ENCODE assay signal across 14 cellular contexts in genomic region chr5:131630208-131630962, GRCh38. TPM values are rescaled to one million over a fixed set of nuclear protein-coding genes. Genes with fewer than 3 reads are reported as not detected.
DNase-seq lines count a peak whose midpoint lies in the region; ATAC-seq, FAIRE-seq and TF ChIP-seq lines count a peak whose summit lies in the region.
"Had no signal": no experiment of that assay in that cellular context is flagged by ENCODE, and none has a peak within 500 bp of the region (broad histone marks: within the 10 kb centered on the region; RNA-seq: fewer than 3 reads in every experiment).

No MANE protein-coding gene starts in this region.

- peak overlapping the region in 1 of 2 experiments; percentile 7; a peak in 1 of 4 replicates for H3K9ac ChIP-seq in K562 (ENCODE audit: insufficient read depth in 1 of 2, low read depth in 2 of 2, low read length in 2 of 2)
- H3K9ac ChIP-seq in skeletal muscle satellite cell (ENCODE audit: low read depth, low read length) = no peak overlapping the region

- 19% methylated on average over 4 of the region's 4 CpGs for WGBS in K562 (ENCODE audit: insufficient coverage, low coverage, missing lambda C conversion rate)
- 12 to 58% (median 28%) methylated on average over 4 of the region's 4 CpGs for WGBS in small intestine, 3 donors

- no peaks in the 10 kb centered on the region for H3K9me3 ChIP-seq in K562 (replicated peaks; ENCODE audit: control insufficient read depth, insufficient read depth, low read depth, low read length)
- no peaks in the 10 kb centered on the region for H3K9me3 ChIP-seq in skeletal muscle satellite cell (replicated peaks; ENCODE audit: low read length)
- no peaks in the 10 kb centered on the region for H3K9me3 ChIP-seq in small intestine (ENCODE audit: control insufficient read depth, low read depth)
- H3K9me3 ChIP-seq: SJSA1, tibial artery had no signal

- TF ChIP-seq POLR2A in K562 (conservative IDR thresholded peaks at IDR 0.05) = no peak

- H2AFZ ChIP-seq in K562 (ENCODE audit: low read depth, low read length) = no peak overlapping the region

- peaks cover 47% of the 10 kb centered on the region for H3K4me1 Mint-ChIP-seq in activated T-cell treated with anti-CD3 and anti-CD28 coated beads, Interleukin-2, amount 50 U/mL, for 24 hours (ENCODE audit: low read depth)
- peaks cover 45% of the 10 kb centered on the region for H3K4me1 Mint-ChIP-seq in activated T-cell treated with anti-CD3 and anti-CD28 coated beads, Interleukin-2, amount 50 U/mL, for 4 hours (ENCODE audit: low read depth)
- H3K4me1 Mint-ChIP-seq in stimulated activated naive CD8-positive, alpha-beta T cell treated with anti-CD3 and anti-CD28 coated beads, Interleukin-15, amount 100 ng/mL, for 72 hours = peaks cover 37% of the 10 kb centered on the region

- H3K9me1 ChIP-seq in K562 (ENCODE audit: control insufficient read depth, insufficient read depth, low read length) = peaks cover 4% of the 10 kb centered on the region

- no peak overlapping the region for H3K4me3 ChIP-seq in K562
- H3K4me3 ChIP-seq in skeletal muscle satellite cell (ENCODE audit: low read length) = no peak overlapping the region
- no peak overlapping the region for H3K4me3 ChIP-seq in small intestine (ENCODE audit: low read depth in 1 of 2, low read length in 2 of 2)
- H3K4me3 ChIP-seq: SJSA1, tibial artery had no signal

- H3K27me3 ChIP-seq in K562 (ENCODE audit: control insufficient read depth in 2 of 2, insufficient read depth in 2 of 2, low read length in 2 of 2) (no peaks in the 10 kb centered on the region), skeletal muscle satellite cell (ENCODE audit: control insufficient read depth, insufficient read depth, low read length) (no peaks in the 10 kb centered on the region), small intestine (ENCODE audit: control insufficient read depth in 2 of 2, insufficient read depth in 2 of 2, low read length in 2 of 2) (no peaks in the 10 kb centered on the region)
- H3K27me3 ChIP-seq: SJSA1, tibial artery had no signal

- no peaks in the 10 kb centered on the region for H3K27me3 Mint-ChIP-seq in activated T-cell treated with anti-CD3 and anti-CD28 coated beads, Interleukin-2, amount 50 U/mL, for 24 hours
- no peaks in the 10 kb centered on the region for H3K27me3 Mint-ChIP-seq in activated T-cell treated with anti-CD3 and anti-CD28 coated beads, Interleukin-2, amount 50 U/mL, for 4 hours (ENCODE audit: low read depth)
- H3K27me3 Mint-ChIP-seq in stimulated activated naive CD8-positive, alpha-beta T cell treated with anti-CD3 and anti-CD28 coated beads, Interleukin-15, amount 100 ng/mL, for 72 hours = no peaks in the 10 kb centered on the region
- H3K27me3 Mint-ChIP-seq: naive B cell had no signal

- H3K4me1 ChIP-seq in K562 (replicated peaks in 1 of 2; ENCODE audit: control insufficient read depth in 2 of 2, insufficient read depth in 2 of 2, low read length in 2 of 2) (peaks cover 22 to 35% of the 10 kb centered on the region in 2 experiments; a peak in 4 of 5 replicates), skeletal muscle satellite cell (ENCODE audit: control insufficient read depth, insufficient read depth, low read length) (peaks cover 22% of the 10 kb centered on the region), small intestine (ENCODE audit: control insufficient read depth in 2 of 2, insufficient read depth in 1 of 2, low read depth in 1 of 2, low read length in 1 of 2) (peaks cover 3 to 13% of the 10 kb centered on the region in 2 donors)

- POLR2A ChIA-PET in K562 (lab: Yijun Ruan, JAX) = interaction anchor here (0.6 to 1.2 kb wide), 5 partner anchors 10 to 427 kb away, joined by 3 to 5 read pairs (median 3); no protein-coding TSS in a partner anchor

- H3K4me3 Mint-ChIP-seq in activated T-cell treated with anti-CD3 and anti-CD28 coated beads, Interleukin-2, amount 50 U/mL, for 24 hours = peak overlapping the region; percentile 5
- H3K4me3 Mint-ChIP-seq in activated T-cell treated with anti-CD3 and anti-CD28 coated beads, Interleukin-2, amount 50 U/mL, for 4 hours = no peak overlapping the region
- no peak overlapping the region for H3K4me3 Mint-ChIP-seq in stimulated activated naive CD8-positive, alpha-beta T cell treated with anti-CD3 and anti-CD28 coated beads, Interleukin-15, amount 100 ng/mL, for 72 hours
- H3K4me3 Mint-ChIP-seq: activated naive CD4-positive, alpha-beta T cell treated with anti-CD3 and anti-CD28 coated beads for 36 hours had no signal

- H3K27ac Mint-ChIP-seq in activated T-cell treated with anti-CD3 and anti-CD28 coated beads, Interleukin-2, amount 50 U/mL, for 24 hours = peak overlapping the region; percentile 63
- H3K27ac Mint-ChIP-seq in stimulated activated naive CD8-positive, alpha-beta T cell treated with anti-CD3 and anti-CD28 coated beads, Interleukin-15, amount 100 ng/mL, for 72 hours = no peak overlapping the region
- H3K27ac Mint-ChIP-seq: activated naive CD4-positive, alpha-beta T cell treated with anti-CD3 and anti-CD28 coated beads for 36 hours had no signal

- TF ChIP-seq RAD21 in K562 (CRISPR knock-in tag; conservative IDR thresholded peaks at IDR 0.05 in 1 of 2, IDR thresholded peaks at IDR 0.05 in 1 of 2) = no peak

- peaks cover 20% of the 10 kb centered on the region for H4K20me1 ChIP-seq in K562 (replicated peaks; ENCODE audit: control insufficient read depth, insufficient read depth, low read length)

- TF ChIP-seq CTCF in K562 (IDR thresholded peaks at IDR 0.05 in 2 of 3, conservative IDR thresholded peaks at IDR 0.05 in 1 of 3; ENCODE audit: insufficient read depth in 2 of 3, low read depth in 1 of 3, low read length in 3 of 3) = no peak

- peak; percentile 15 for FAIRE-seq in K562 (lab: Jason Lieb, UNC)
- FAIRE-seq in small intestine (lab: Jason Lieb, UNC) = no peak

- H3K36me3 ChIP-seq in K562 (ENCODE audit: control insufficient read depth, insufficient read depth, low read length) = peaks cover 15% of the 10 kb centered on the region
- H3K36me3 ChIP-seq in skeletal muscle satellite cell (ENCODE audit: insufficient read depth, low read length) = no peaks in the 10 kb centered on the region
- no peaks in the 10 kb centered on the region for H3K36me3 ChIP-seq in small intestine (ENCODE audit: control insufficient read depth in 2 of 2, insufficient read depth in 2 of 2, low read length in 2 of 2)
- H3K36me3 ChIP-seq: tibial artery had no signal

- no peak for ATAC-seq in activated T-cell treated with anti-CD3 and anti-CD28 coated beads, Interleukin-2, amount 50 U/mL, for 4 hours
- ATAC-seq in K562 = no peak
- ATAC-seq in stimulated activated naive CD8-positive, alpha-beta T cell treated with anti-CD3 and anti-CD28 coated beads, Interleukin-15, amount 100 ng/mL, for 72 hours = no peak
- ATAC-seq: left lobe of liver had no signal

- BruUV-seq in K562 (replicated peaks; lab: Mats Ljungman, UMichigan) = no TSS peak

- no peak; the same call in 1 of the 2 replicates for TF ChIP-seq EP300 in K562 (IDR thresholded peaks at IDR 0.05; ENCODE audit: low read length)

- no peaks in the 10 kb centered on the region for H3K9me3 Mint-ChIP-seq in activated T-cell treated with anti-CD3 and anti-CD28 coated beads, Interleukin-2, amount 50 U/mL, for 24 hours
- no peaks in the 10 kb centered on the region for H3K9me3 Mint-ChIP-seq in activated T-cell treated with anti-CD3 and anti-CD28 coated beads, Interleukin-2, amount 50 U/mL, for 4 hours
- H3K9me3 Mint-ChIP-seq in stimulated activated naive CD8-positive, alpha-beta T cell treated with anti-CD3 and anti-CD28 coated beads, Interleukin-15, amount 100 ng/mL, for 72 hours = no peaks in the 10 kb centered on the region
- H3K9me3 Mint-ChIP-seq: activated naive CD4-positive, alpha-beta T cell treated with anti-CD3 and anti-CD28 coated beads for 36 hours; naive B cell had no signal

- H3K27ac ChIP-seq in K562 (ENCODE audit: extremely low read depth, low read depth, low read length) (0 out of 3 replicates have a peak overlapping the region, but pooled peaks have one; percentile 2), small intestine (ENCODE audit: low read depth in 1 of 2, low read length in 1 of 2) (no peak overlapping the region)
- H3K27ac ChIP-seq: SJSA1, tibial artery had no signal

- H3K4me2 ChIP-seq in K562 (ENCODE audit: insufficient read depth, low read length) (peak overlapping the region; percentile 40; the same call in 1 of the 2 replicates), skeletal muscle satellite cell (ENCODE audit: low read length) (peak overlapping the region; percentile 17)

- CTCF ChIA-PET in K562 (lab: Yijun Ruan, JAX; ENCODE audit: low intra/inter-chr PET ratio) = no interaction called here

- intact Hi-C loops in K562 (cut with micrococcal nuclease) = no loop called here

- H3K36me3 Mint-ChIP-seq in activated T-cell treated with anti-CD3 and anti-CD28 coated beads, Interleukin-2, amount 50 U/mL, for 24 hours (ENCODE audit: low read depth) = peaks cover 36% of the 10 kb centered on the region
- peaks cover 16% of the 10 kb centered on the region for H3K36me3 Mint-ChIP-seq in activated T-cell treated with anti-CD3 and anti-CD28 coated beads, Interleukin-2, amount 50 U/mL, for 4 hours (ENCODE audit: insufficient read depth)

- H3K79me2 ChIP-seq in K562 (ENCODE audit: control insufficient read depth, insufficient read depth, low read length) = peaks cover 97% of the 10 kb centered on the region

- in situ Hi-C loops in K562 (cut with MboI) = no loop called here

- DNase-seq in activated T-cell treated with anti-CD3 and anti-CD28 coated beads, Interleukin-2, amount 50 U/mL, for 24 hours = no peak
- no peak for DNase-seq in activated T-cell treated with anti-CD3 and anti-CD28 coated beads, Interleukin-2, amount 50 U/mL, for 4 hours
- DNase-seq in NCI-H2081 treated with DMSO at 0.1 percent for 48 hours (lab: John Stamatoyannopoulos, UW) (peak; percentile 10), K562 (ENCODE audit: extremely low read depth in 1 of 4, low spot score in 3 of 4) (peak in 2 of 4 experiments; percentile 44 to 54), small intestine (no peak), DMS79 treated with DMSO at 0.1 percent for 48 hours (lab: John Stamatoyannopoulos, UW) (no peak)
- DNase-seq in stimulated activated naive CD8-positive, alpha-beta T cell treated with anti-CD3 and anti-CD28 coated beads, Interleukin-15, amount 100 ng/mL, for 72 hours = no peak
- DNase-seq: activated naive CD4-positive, alpha-beta T cell treated with anti-CD3 and anti-CD28 coated beads for 36 hours; hippocampal formation; naive B cell; tibial artery had no signal

RNA-seq across cellular contexts. Expression of gene RAPGEF6, which starts 4.6 kb away (rescaled TPM):
- total RNA-seq in activated T-cell treated with anti-CD3 and anti-CD28 coated beads, Interleukin-2, amount 50 U/mL, for 4 hours = 10 to 100 TPM; 23.6 to 26.8 (median 26.6) TPM
- total RNA-seq in K562 (2011; cell fraction: chromatin; rRNA removed; ENCODE audit: low replicate concordance) = 73.3 and 301 TPM in 2 replicates
- total RNA-seq in K562 (2011; cell fraction: nucleolus; rRNA removed) = 30.5 and 43.6 TPM in 2 replicates
- total RNA-seq in K562 (2011; cell fraction: nucleoplasm; rRNA removed) = 73.5 and 111 TPM in 2 replicates
- total RNA-seq in K562 (2014; rRNA removed) (12.7 and 13.7 TPM in 2 replicates), K562 (2014; rRNA removed; fragmentation: Illumina TruSeq; extraction: Trizol) (23.4 and 24.9 TPM in 2 replicates), K562 (2015; rRNA removed; fragmentation: Illumina TruSeq; extraction: Trizol) (18.5 and 20.5 TPM in 2 replicates), K562 (2021) (16.8 and 17.7 TPM in 2 replicates)
- polyA plus RNA-seq in K562 (2011; rRNA removed) (13.9 and 17.1 TPM in 2 replicates), K562 (2014; fragmentation: Illumina TruSeq; extraction: Trizol) (9.9 and 10.9 TPM in 2 replicates), K562 (2014; fragmentation: Nextera tagmentation; extraction: Ambion mirVana) (1 to 10 TPM; 2.7 to 3.6 TPM), K562 (2014; rRNA removed) (7.7 and 12.5 TPM in 2 replicates), small intestine (1 to 10 TPM; 1.1 to 3.3 (median 1.3) TPM)
- polyA plus RNA-seq in K562 (2011; cell fraction: cytosol; rRNA removed) = 6.1 and 7.1 TPM in 2 replicates
- 20.9 and 22.2 TPM in 2 replicates for polyA plus RNA-seq in K562 (2011; cell fraction: nucleus; rRNA removed)
- 6.6 and 7.2 TPM in 2 replicates for polyA plus RNA-seq in K562 (2012)
- 163 and 185 TPM in 2 replicates for polyA minus RNA-seq in K562 (2011; rRNA and poly(A)+ RNA removed)
- 19.0 and 22.0 TPM in 2 replicates for polyA minus RNA-seq in K562 (2011; cell fraction: cytosol; rRNA and poly(A)+ RNA removed)
- 56.8 and 88.0 TPM in 2 replicates for polyA minus RNA-seq in K562 (2011; cell fraction: nucleus; rRNA and poly(A)+ RNA removed)
- 13.9 and 14.4 TPM in 2 replicates for total RNA-seq in skeletal muscle satellite cell (2012; rRNA removed)
